27 cellular contexts compared by ENCODE assay signal in the genomic region with DNA sequence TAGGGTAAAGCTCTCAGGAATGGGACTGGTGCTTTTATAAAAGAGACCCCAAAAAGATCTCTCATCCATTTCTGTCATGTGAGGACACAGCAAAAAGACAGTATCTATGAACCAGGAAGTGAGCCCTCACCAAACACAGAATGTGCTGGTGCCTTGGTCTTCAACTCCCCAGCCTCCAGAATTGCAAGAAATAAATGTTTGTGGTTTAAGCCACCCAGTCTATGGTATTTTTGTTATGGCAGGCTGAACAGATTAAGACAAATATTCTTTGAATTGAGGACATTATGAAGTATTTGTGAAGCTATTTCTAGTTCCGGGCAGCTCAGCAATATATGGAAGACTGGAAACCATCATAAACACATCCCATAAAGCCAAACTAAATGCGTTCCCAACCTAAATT.
"Had no signal": no experiment of that assay in that cellular context is flagged by ENCODE, and none has a peak within 500 bp of the region (broad histone marks: within the 10 kb centered on the region; RNA-seq: fewer than 3 reads in every experiment).

No MANE protein-coding gene starts in this region.

- H3K36me3 Mint-ChIP-seq: activated naive CD4-positive, alpha-beta T cell treated with anti-CD3 and anti-CD28 coated beads, Interleukin-2, amount 10 ng/mL, durations not matched to agents 7 days and 5 days; activated naive CD8-positive, alpha-beta T cell treated with anti-CD3 and anti-CD28 coated beads, Interleukin-2, amount 10 ng/mL, durations not matched to agents 7 days and 5 days had no signal

- H3K4me3 Mint-ChIP-seq: activated CD4-positive, alpha-beta memory T cell treated with anti-CD3 and anti-CD28 coated beads, Interleukin-2, amount 10 ng/mL, durations not matched to agents 7 days and 5 days; activated CD4-positive, alpha-beta T cell treated with anti-CD3 and anti-CD28 coated beads for 36 hours; activated naive CD4-positive, alpha-beta T cell treated with anti-CD3 and anti-CD28 coated beads, Interleukin-2, amount 10 ng/mL, durations not matched to agents 7 days and 5 days; activated naive CD8-positive, alpha-beta T cell treated with anti-CD3 and anti-CD28 coated beads, Interleukin-2, amount 10 ng/mL, durations not matched to agents 7 days and 5 days; activated T-cell treated with anti-CD3 and anti-CD28 coated beads, Interleukin-2, amount 50 U/mL, for 72 hours had no signal

- ATAC-seq: activated CD4-positive, alpha-beta T cell treated with anti-CD3 and anti-CD28 coated beads for 36 hours; activated T-cell treated with anti-CD3 and anti-CD28 coated beads, Interleukin-2, amount 50 U/mL, for 72 hours; body of pancreas; K562; Panc1; Right ventricle myocardium inferior had no signal

- H3K27ac Mint-ChIP-seq: activated CD4-positive, alpha-beta memory T cell treated with anti-CD3 and anti-CD28 coated beads, Interleukin-2, amount 10 ng/mL, durations not matched to agents 7 days and 5 days; activated CD4-positive, alpha-beta T cell treated with anti-CD3 and anti-CD28 coated beads for 36 hours; activated naive CD4-positive, alpha-beta T cell treated with anti-CD3 and anti-CD28 coated beads, Interleukin-2, amount 10 ng/mL, durations not matched to agents 7 days and 5 days; activated naive CD8-positive, alpha-beta T cell treated with anti-CD3 and anti-CD28 coated beads, Interleukin-2, amount 10 ng/mL, durations not matched to agents 7 days and 5 days; activated T-cell treated with anti-CD3 and anti-CD28 coated beads, Interleukin-2, amount 50 U/mL, for 72 hours; activated T-helper 2 cell treated with anti-CD3 and anti-CD28 coated beads, Interferon-gamma antibody, Interleukin-2, Interleukin-4, amounts not matched to agents 10 μg/mL and 5 μg/mL and 100 μg/mL, durations not matched to agents 14 hours and 24 hours and 36 hours had no signal

- H3K4me3 ChIP-seq: adrenal gland, body of pancreas, K562 had no signal

- H3K4me1 Mint-ChIP-seq: activated CD4-positive, alpha-beta memory T cell treated with anti-CD3 and anti-CD28 coated beads, Interleukin-2, amount 10 ng/mL, durations not matched to agents 7 days and 5 days; activated CD4-positive, alpha-beta T cell treated with anti-CD3 and anti-CD28 coated beads for 36 hours; activated naive CD4-positive, alpha-beta T cell treated with anti-CD3 and anti-CD28 coated beads, Interleukin-2, amount 10 ng/mL, durations not matched to agents 7 days and 5 days; activated naive CD8-positive, alpha-beta T cell treated with anti-CD3 and anti-CD28 coated beads, Interleukin-2, amount 10 ng/mL, durations not matched to agents 7 days and 5 days had no signal

- DNase-seq: activated CD4-positive, alpha-beta memory T cell treated with anti-CD3 and anti-CD28 coated beads, Interleukin-2, amount 10 ng/mL, durations not matched to agents 7 days and 5 days; activated CD4-positive, alpha-beta T cell treated with anti-CD3 and anti-CD28 coated beads for 36 hours; activated CD4-positive, alpha-beta T cell treated with anti-CD3 and anti-CD28 coated beads, Interleukin-2, amount 50 U/mL, for 1 hour; activated gamma-delta T cell treated with Interleukin-2 at 50 U/mL for 16 hours; activated naive CD4-positive, alpha-beta T cell treated with anti-CD3 and anti-CD28 coated beads, Interleukin-2, amount 10 ng/mL, durations not matched to agents 7 days and 5 days; activated naive CD8-positive, alpha-beta T cell treated with anti-CD3 and anti-CD28 coated beads, Interleukin-2, amount 10 ng/mL, durations not matched to agents 7 days and 5 days; activated T-cell treated with anti-CD3 and anti-CD28 coated beads, Interleukin-2, amount 50 U/mL, for 72 hours; adrenal gland; body of pancreas; Karpas-422; MM.1S; NCI-H1105; NCI-H1436; NCI-H1694 treated with DMSO at 0.1 percent for 48 hours; NCI-H2029 treated with DMSO at 0.1 percent for 48 hours; NCI-H510A treated with DMSO at 0.1 percent for 48 hours; NCI-H69; NK-92 treated with Interleukin-12 subunit alpha and Interleukin-12 subunit beta, amount 100 ng/mL, for 24 hours; OCI-M1; RPMI8226; SK-N-SH; T-helper 1 cell had no signal

- H3K36me3 ChIP-seq: adrenal gland had no signal

- H3K27me3 ChIP-seq: adrenal gland, body of pancreas had no signal

- H3K9ac ChIP-seq: SK-N-SH had no signal

- H3K9me3 ChIP-seq: adrenal gland, body of pancreas had no signal

- H3K4me1 ChIP-seq: adrenal gland, body of pancreas had no signal

- H3K27ac ChIP-seq: adrenal gland, body of pancreas, VCaP had no signal

- H3K27me3 Mint-ChIP-seq: activated CD4-positive, alpha-beta memory T cell treated with anti-CD3 and anti-CD28 coated beads, Interleukin-2, amount 10 ng/mL, durations not matched to agents 7 days and 5 days; activated CD4-positive, alpha-beta T cell treated with anti-CD3 and anti-CD28 coated beads for 36 hours; activated naive CD4-positive, alpha-beta T cell treated with anti-CD3 and anti-CD28 coated beads, Interleukin-2, amount 10 ng/mL, durations not matched to agents 7 days and 5 days; activated naive CD8-positive, alpha-beta T cell treated with anti-CD3 and anti-CD28 coated beads, Interleukin-2, amount 10 ng/mL, durations not matched to agents 7 days and 5 days had no signal
